32 cellular contexts compared by ENCODE assay signal in genomic region chr6:126308367-126308766, GRCh38.
"Had no signal": no experiment of that assay in that cellular context is flagged by ENCODE, and none has a peak within 500 bp of the region (broad histone marks: within the 10 kb centered on the region; RNA-seq: fewer than 3 reads in every experiment).

No MANE protein-coding gene starts in this region.

- ATAC-seq: activated CD8-positive, alpha-beta memory T cell treated with anti-CD3 and anti-CD28 coated beads, Interleukin-2, amount 10 ng/mL, durations not matched to agents 7 days and 5 days; activated naive CD8-positive, alpha-beta T cell treated with anti-CD3 and anti-CD28 coated beads, Interleukin-2, amount 50 U/mL, for 24 hours had no signal

- H3K4me3 ChIP-seq: MG63 had no signal

- H3K27ac ChIP-seq: brain microvascular endothelial cell, WERI-Rb-1 had no signal

- H3K9me3 ChIP-seq: MG63 had no signal

- DNase-seq: activated CD4-positive, alpha-beta memory T cell treated with anti-CD3 and anti-CD28 coated beads, Interleukin-2, amount 10 ng/mL, durations not matched to agents 7 days and 5 days; activated CD4-positive, alpha-beta T cell treated with anti-CD3 and anti-CD28 coated beads for 1 hour; activated CD4-positive, alpha-beta T cell treated with anti-CD3 and anti-CD28 coated beads for 48 hours; activated CD4-positive, CD25-positive, alpha-beta regulatory T cell; activated CD8-positive, alpha-beta memory T cell treated with anti-CD3 and anti-CD28 coated beads for 24 hours; activated CD8-positive, alpha-beta memory T cell treated with anti-CD3 and anti-CD28 coated beads, Interleukin-2, amount 10 ng/mL, durations not matched to agents 7 days and 5 days; activated CD8-positive, alpha-beta memory T cell treated with anti-CD3 and anti-CD28 coated beads, Interleukin-2, amount 50 U/mL, for 48 hours; activated effector memory CD4-positive, alpha-beta T cell treated with Interleukin-2 at 50 U/mL for 16 hours; activated naive CD4-positive, alpha-beta T cell treated with anti-CD3 and anti-CD28 coated beads, Interleukin-2, amount 10 ng/mL, durations not matched to agents 7 days and 5 days; activated naive CD8-positive, alpha-beta T cell treated with anti-CD3 and anti-CD28 coated beads, Interleukin-2, amount 50 U/mL, for 24 hours; activated T-cell treated with anti-CD3 and anti-CD28 coated beads, Interleukin-2, amount 50 U/mL, for 48 hours; aorta; central memory CD4-positive, alpha-beta T cell; Kasumi-1; KG1; NCI-H1048; NCI-H1105 treated with DMSO at 0.1 percent for 48 hours; NCI-H1436; NCI-H1930; NCI-H345; NCI-H510A; NCI-H748 treated with DMSO at 0.1 percent for 48 hours; NK-92 treated with Interleukin-12 subunit alpha and Interleukin-12 subunit beta, amount 100 ng/mL, for 24 hours; OCI-M1; Right ventricle myocardium superior; SW 1271; T-helper 1 cell; T-helper 2 cell; T-helper 9 cell; WERI-Rb-1 had no signal

- H3K36me3 ChIP-seq: brain microvascular endothelial cell, MG63, WERI-Rb-1 had no signal

- H3K27me3 ChIP-seq: brain microvascular endothelial cell, MG63 had no signal
